In genomic region chr13:112959701-112960542, GRCh38 we compare ENCODE assay signal across 19 cellular contexts. TPM values are rescaled to one million over a fixed set of nuclear protein-coding genes. Genes with fewer than 3 reads are reported as not detected.
DNase-seq lines count a peak whose midpoint lies in the region; FAIRE-seq and TF ChIP-seq lines count a peak whose summit lies in the region.
"Had no signal": no experiment of that assay in that cellular context is flagged by ENCODE, and none has a peak within 500 bp of the region (broad histone marks: within the 10 kb centered on the region; RNA-seq: fewer than 3 reads in every experiment).

No MANE protein-coding gene starts in this region.

- H3K9ac ChIP-seq in parathyroid adenoma: no peak overlapping the region

- H3K4me3 ChIP-seq in left ventricle myocardium inferior (no peak overlapping the region), parathyroid adenoma (ENCODE audit: low read depth, low read length) (no peak overlapping the region), OCI-LY7 (ENCODE audit: low read depth, low read length, poor library complexity, severe bottlenecking) (no peak overlapping the region)
- H3K4me3 ChIP-seq: adrenal gland, cardiac muscle cell had no signal

- H3K27me3 ChIP-seq in left ventricle myocardium inferior (ENCODE audit: low read depth) (peaks cover 7% of the 10 kb centered on the region), parathyroid adenoma (ENCODE audit: control insufficient read depth, insufficient read depth, low read length) (no peaks in the 10 kb centered on the region)
- H3K27me3 ChIP-seq: adrenal gland, cardiac muscle cell had no signal

- H3K9me3 ChIP-seq in left ventricle myocardium inferior (replicated peaks) (no peaks in the 10 kb centered on the region), parathyroid adenoma (ENCODE audit: control insufficient read depth, low read length) (no peaks in the 10 kb centered on the region), OCI-LY7 (ENCODE audit: low read length) (no peaks in the 10 kb centered on the region)
- H3K9me3 ChIP-seq: adrenal gland had no signal

- H3K27ac Mint-ChIP-seq in activated CD4-positive, alpha-beta memory T cell treated with anti-CD3 and anti-CD28 coated beads, Interleukin-2, amount 10 ng/mL, durations not matched to agents 7 days and 5 days: no peak overlapping the region
- H3K27ac Mint-ChIP-seq: activated CD4-positive, alpha-beta T cell treated with anti-CD3 and anti-CD28 coated beads, Interleukin-2, amount 10 ng/mL, durations not matched to agents 24 days and 14 days had no signal

- intact Hi-C loops in left ventricle myocardium inferior (cut with micrococcal nuclease) (no loop called here), OCI-LY7 (cut with micrococcal nuclease; ENCODE audit: unreplicated experiment) (no loop called here)

- peak; percentile 89 for FAIRE-seq in urothelium cell line (lab: Jason Lieb, UNC)
- FAIRE-seq: TTC549 had no signal

- H3K4me1 Mint-ChIP-seq in activated CD4-positive, alpha-beta memory T cell treated with anti-CD3 and anti-CD28 coated beads, Interleukin-2, amount 10 ng/mL, durations not matched to agents 7 days and 5 days: no peaks in the 10 kb centered on the region
- H3K4me1 Mint-ChIP-seq: activated CD4-positive, alpha-beta T cell treated with anti-CD3 and anti-CD28 coated beads, Interleukin-2, amount 10 ng/mL, durations not matched to agents 24 days and 14 days had no signal

- H3K79me2 ChIP-seq in parathyroid adenoma (no peaks in the 10 kb centered on the region), OCI-LY7 (ENCODE audit: insufficient read depth, low read depth, low read length) (no peaks in the 10 kb centered on the region)

- H3K4me2 ChIP-seq in parathyroid adenoma (ENCODE audit: low read length) (no peak overlapping the region), OCI-LY7 (ENCODE audit: low read length) (no peak overlapping the region)

- no peaks in the 10 kb centered on the region for H3K27me3 Mint-ChIP-seq in activated CD4-positive, alpha-beta memory T cell treated with anti-CD3 and anti-CD28 coated beads, Interleukin-2, amount 10 ng/mL, durations not matched to agents 7 days and 5 days
- H3K27me3 Mint-ChIP-seq: activated CD4-positive, alpha-beta T cell treated with anti-CD3 and anti-CD28 coated beads, Interleukin-2, amount 10 ng/mL, durations not matched to agents 24 days and 14 days had no signal

- TF ChIP-seq CTCF in left ventricle myocardium inferior (IDR thresholded peaks at IDR 0.05; ENCODE audit: borderline replicate concordance) (no peak), parathyroid adenoma (IDR thresholded peaks at IDR 0.05) (no peak), OCI-LY7 (conservative IDR thresholded peaks at IDR 0.05; ENCODE audit: low read length) (no peak)

- H3K36me3 ChIP-seq in left ventricle myocardium inferior (no peaks in the 10 kb centered on the region), parathyroid adenoma (ENCODE audit: control insufficient read depth, insufficient read depth, low read length) (no peaks in the 10 kb centered on the region), OCI-LY7 (ENCODE audit: insufficient read depth, low read length) (no peaks in the 10 kb centered on the region)
- H3K36me3 ChIP-seq: adrenal gland, cardiac muscle cell had no signal

- BruUV-seq in OCI-LY7 (replicated peaks; lab: Mats Ljungman, UMichigan): no TSS peak

- peak overlapping the region; percentile 72 for H3K27ac ChIP-seq in cingulate gyrus (ENCODE audit: low read depth, low read length)
- peak overlapping the region; percentile 92 for H3K27ac ChIP-seq in left ventricle myocardium inferior (replicated peaks)
- H3K27ac ChIP-seq in parathyroid adenoma: peak overlapping the region; percentile 51
- no peak overlapping the region for H3K27ac ChIP-seq in OCI-LY7 (ENCODE audit: low read depth, low read length, poor library complexity, severe bottlenecking)
- H3K27ac ChIP-seq: cardiac muscle cell had no signal

- no peak overlapping the region for H3K4me3 Mint-ChIP-seq in activated CD4-positive, alpha-beta memory T cell treated with anti-CD3 and anti-CD28 coated beads, Interleukin-2, amount 10 ng/mL, durations not matched to agents 7 days and 5 days
- H3K4me3 Mint-ChIP-seq: activated CD4-positive, alpha-beta T cell treated with anti-CD3 and anti-CD28 coated beads, Interleukin-2, amount 10 ng/mL, durations not matched to agents 24 days and 14 days had no signal

- no peaks in the 10 kb centered on the region for H4K20me1 ChIP-seq in OCI-LY7 (ENCODE audit: insufficient read depth, low read length)

- no peak overlapping the region for H2AFZ ChIP-seq in parathyroid adenoma
- H2AFZ ChIP-seq in OCI-LY7 (ENCODE audit: low read length): no peak overlapping the region

- H3K4me1 ChIP-seq in left ventricle myocardium inferior: peaks cover 49% of the 10 kb centered on the region
- H3K4me1 ChIP-seq in parathyroid adenoma: no peaks in the 10 kb centered on the region
- no peaks in the 10 kb centered on the region for H3K4me1 ChIP-seq in OCI-LY7 (ENCODE audit: insufficient read depth, low read length, poor library complexity, severe bottlenecking)
- H3K4me1 ChIP-seq: adrenal gland had no signal

- H3K9me2 ChIP-seq in OCI-LY7 (ENCODE audit: insufficient read depth, low read length): no peaks in the 10 kb centered on the region

- CTCF ChIA-PET in OCI-LY7 (lab: Charles Lee; ENCODE audit: unreplicated experiment): no interaction called here
- CTCF ChIA-PET in activated CD4-positive, alpha-beta memory T cell treated with anti-CD3 and anti-CD28 coated beads, Interleukin-2, amount 10 ng/mL, durations not matched to agents 7 days and 5 days (lab: Charles Lee): no interaction called here

- POLR2A ChIA-PET in OCI-LY7 (lab: Charles Lee): no interaction called here
- POLR2A ChIA-PET in activated CD4-positive, alpha-beta memory T cell treated with anti-CD3 and anti-CD28 coated beads, Interleukin-2, amount 10 ng/mL, durations not matched to agents 7 days and 5 days (lab: Charles Lee): no interaction called here

- H3K36me3 Mint-ChIP-seq in activated CD4-positive, alpha-beta memory T cell treated with anti-CD3 and anti-CD28 coated beads, Interleukin-2, amount 10 ng/mL, durations not matched to agents 7 days and 5 days (ENCODE audit: low read depth): no peaks in the 10 kb centered on the region

- no peaks in the 10 kb centered on the region for H3K9me3 Mint-ChIP-seq in activated CD4-positive, alpha-beta memory T cell treated with anti-CD3 and anti-CD28 coated beads, Interleukin-2, amount 10 ng/mL, durations not matched to agents 7 days and 5 days
- H3K9me3 Mint-ChIP-seq: activated CD4-positive, alpha-beta T cell treated with anti-CD3 and anti-CD28 coated beads, Interleukin-2, amount 10 ng/mL, durations not matched to agents 24 days and 14 days had no signal

- DNase-seq in left ventricle myocardium inferior: no peak
- no peak for DNase-seq in urothelium cell line (ENCODE audit: low spot score)
- DNase-seq in OCI-LY7 (ENCODE audit: low spot score): no peak
- no peak for DNase-seq in activated CD4-positive, alpha-beta memory T cell treated with anti-CD3 and anti-CD28 coated beads, Interleukin-2, amount 10 ng/mL, durations not matched to agents 7 days and 5 days
- no peak for DNase-seq in kidney tubule cell (ENCODE audit: low spot score)
- DNase-seq: activated CD4-positive, alpha-beta T cell treated with anti-CD3 and anti-CD28 coated beads, Interleukin-2, amount 10 ng/mL, durations not matched to agents 24 days and 14 days; AML-193; COR-L47; effector memory CD4-positive, alpha-beta T cell; glutamatergic neuron; NCI-H1092; NCI-H2081 treated with DMSO at 0.1 percent for 48 hours; NCI-H446 treated with DMSO at 0.1 percent for 48 hours; stimulated activated CD4-positive, alpha-beta T cell treated with anti-CD3 and anti-CD28 coated beads, Interleukin-12 subunit alpha, Interleukin-12 subunit beta, amount 100 ng/mL, for 4 hours had no signal

RNA-seq across cellular contexts. Expression of gene MCF2L, which starts 9.1 kb away (rescaled TPM):
- total RNA-seq in left ventricle myocardium inferior (41.2 TPM), OCI-LY7 (2022) (12.8 and 16.4 TPM in 2 replicates)
- total RNA-seq in OCI-LY7 (2014; rRNA removed; shearing (Covaris generic)): 2.8 and 8.4 TPM in 2 replicates
- under 1 TPM; 0.33 to 0.86 TPM for total RNA-seq in activated CD4-positive, alpha-beta memory T cell treated with anti-CD3 and anti-CD28 coated beads, Interleukin-2, amount 10 ng/mL, durations not matched to agents 7 days and 5 days
